In genomic region chr9:113633782-113634596, GRCh38 we compare ENCODE assay signal across 1 cellular context.
TF ChIP-seq lines count a peak whose summit lies in the region.

No MANE protein-coding gene starts in this region.

TF ChIP-seq in HepG2, 621 proteins besides CTCF, POLR2A, EP300 and RAD21 (continued from another document and continues in another):
- TF ChIP-seq KDM3A (CRISPR knock-in tag; IDR thresholded peaks at IDR 0.05; ENCODE audit: low read depth) (no peak), CHD2 (IDR thresholded peaks at IDR 0.05; ENCODE audit: low read depth, low read length) (no peak), HDAC1 (CRISPR knock-in tag; IDR thresholded peaks at IDR 0.05) (peak; percentile 36), FOXA1 (IDR thresholded peaks at IDR 0.05) (no peak), FOXA1 (CRISPR knock-in tag; IDR thresholded peaks at IDR 0.05) (peak; percentile 34; the same call in 1 of the 2 replicates), TSC22D2 (CRISPR knock-in tag; IDR thresholded peaks at IDR 0.05; ENCODE audit: borderline replicate concordance) (no peak), NR2F6 (IDR thresholded peaks at IDR 0.05) (0 out of 2 replicates have a peak, but pooled peaks have one; percentile 17), NR2F6 (CRISPR knock-in tag; IDR thresholded peaks at IDR 0.05) (0 out of 2 replicates have a peak, but pooled peaks have one; percentile 11), ZNF512B (CRISPR knock-in tag; IDR thresholded peaks at IDR 0.05; ENCODE audit: borderline replicate concordance) (peak; percentile 80; the same call in 1 of the 2 replicates), ZNF839 (CRISPR knock-in tag; IDR thresholded peaks at IDR 0.05; ENCODE audit: borderline replicate concordance) (0 out of 2 replicates have a peak, but pooled peaks have one; percentile 44), SMAD9 (CRISPR knock-in tag; IDR thresholded peaks at IDR 0.05) (no peak), IKZF1 (IDR thresholded peaks at IDR 0.05) (no peak), KLF6 (CRISPR knock-in tag; IDR thresholded peaks at IDR 0.05) (no peak), MEF2D (CRISPR knock-in tag; IDR thresholded peaks at IDR 0.05) (0 out of 2 replicates have a peak, but pooled peaks have one; percentile 50), SALL2 (CRISPR knock-in tag; IDR thresholded peaks at IDR 0.05) (peak; percentile 54; the same call in 1 of the 2 replicates), GLMP (CRISPR knock-in tag; IDR thresholded peaks at IDR 0.05; ENCODE audit: borderline replicate concordance) (no peak), SNAPC2 (CRISPR knock-in tag; IDR thresholded peaks at IDR 0.05) (no peak), ZBTB20 (CRISPR knock-in tag; IDR thresholded peaks at IDR 0.05; ENCODE audit: borderline replicate concordance, low read depth) (peak; percentile 28; the same call in 1 of the 2 replicates), ZNF572 (CRISPR knock-in tag; IDR thresholded peaks at IDR 0.05) (no peak), ZNF251 (CRISPR knock-in tag; IDR thresholded peaks at IDR 0.05) (no peak), ZBTB8A (CRISPR knock-in tag; IDR thresholded peaks at IDR 0.05; ENCODE audit: borderline replicate concordance, low read depth) (no peak), ZNF501 (CRISPR knock-in tag; IDR thresholded peaks at IDR 0.05) (0 out of 2 replicates have a peak, but pooled peaks have one; percentile 57), ZKSCAN5 (CRISPR knock-in tag; IDR thresholded peaks at IDR 0.05) (no peak), MAFK (conservative IDR thresholded peaks at IDR 0.05 in 1 of 2, IDR thresholded peaks at IDR 0.05 in 1 of 2; ENCODE audit: low read length in 2 of 2) (peak; percentile 72 to 85), GZF1 (CRISPR knock-in tag; IDR thresholded peaks at IDR 0.05) (peak; percentile 66; the same call in 1 of the 2 replicates), TBL1XR1 (IDR thresholded peaks at IDR 0.05; ENCODE audit: borderline replicate concordance, low read length, partially characterized antibody) (no peak), RBM22 (optimal IDR thresholded peaks at IDR 0.05; ENCODE audit: low read length) (no peak), HOXA5 (CRISPR knock-in tag; IDR thresholded peaks at IDR 0.05) (no peak), YEATS4 (CRISPR knock-in tag; IDR thresholded peaks at IDR 0.05; ENCODE audit: borderline replicate concordance) (peak; percentile 38; the same call in 1 of the 2 replicates), ZNF724P (CRISPR knock-in tag; IDR thresholded peaks at IDR 0.05; ENCODE audit: borderline replicate concordance) (no peak), HOXA9 (CRISPR knock-in tag; IDR thresholded peaks at IDR 0.05; ENCODE audit: borderline replicate concordance) (no peak), ZSCAN22 (CRISPR knock-in tag; IDR thresholded peaks at IDR 0.05) (no peak), BRD4 (CRISPR knock-in tag; IDR thresholded peaks at IDR 0.05) (peak; percentile 54; the same call in 1 of the 2 replicates), ZFAT (CRISPR knock-in tag; conservative IDR thresholded peaks at IDR 0.05) (no peak), ZNF619 (CRISPR knock-in tag; IDR thresholded peaks at IDR 0.05) (peak; percentile 73; the same call in 1 of the 2 replicates), ZNF280D (CRISPR knock-in tag; IDR thresholded peaks at IDR 0.05) (peak; percentile 59; the same call in 1 of the 2 replicates), ELF4 (CRISPR knock-in tag; IDR thresholded peaks at IDR 0.05; ENCODE audit: borderline replicate concordance) (no peak), DNMT3B (CRISPR knock-in tag; conservative IDR thresholded peaks at IDR 0.05) (no peak), ZNF770 (CRISPR knock-in tag; IDR thresholded peaks at IDR 0.05) (no peak), RBM39 (IDR thresholded peaks at IDR 0.05; ENCODE audit: low read depth, low read length, poor library complexity, severe bottlenecking) (no peak), TFDP1 (CRISPR knock-in tag; IDR thresholded peaks at IDR 0.05; ENCODE audit: borderline replicate concordance) (peak; percentile 61; the same call in 1 of the 2 replicates), PRPF4 (IDR thresholded peaks at IDR 0.05; ENCODE audit: low read depth, low read length, poor library complexity, severe bottlenecking) (no peak)
- TF ChIP-seq, protein P1, sequence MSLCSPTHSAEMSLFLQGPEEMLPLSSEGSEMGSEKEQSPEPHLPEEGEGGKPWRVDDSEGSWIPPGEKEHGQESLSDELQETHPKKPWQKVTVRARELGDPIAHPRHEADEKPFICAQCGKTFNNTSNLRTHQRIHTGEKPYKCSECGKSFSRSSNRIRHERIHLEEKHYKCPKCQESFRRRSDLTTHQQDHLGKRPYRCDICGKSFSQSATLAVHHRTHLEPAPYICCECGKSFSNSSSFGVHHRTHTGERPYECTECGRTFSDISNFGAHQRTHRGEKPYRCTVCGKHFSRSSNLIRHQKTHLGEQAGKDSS (CRISPR knock-in tag; IDR thresholded peaks at IDR 0.05; ENCODE audit: borderline replicate concordance, low read depth), result no peak
- TF ChIP-seq, protein P2, sequence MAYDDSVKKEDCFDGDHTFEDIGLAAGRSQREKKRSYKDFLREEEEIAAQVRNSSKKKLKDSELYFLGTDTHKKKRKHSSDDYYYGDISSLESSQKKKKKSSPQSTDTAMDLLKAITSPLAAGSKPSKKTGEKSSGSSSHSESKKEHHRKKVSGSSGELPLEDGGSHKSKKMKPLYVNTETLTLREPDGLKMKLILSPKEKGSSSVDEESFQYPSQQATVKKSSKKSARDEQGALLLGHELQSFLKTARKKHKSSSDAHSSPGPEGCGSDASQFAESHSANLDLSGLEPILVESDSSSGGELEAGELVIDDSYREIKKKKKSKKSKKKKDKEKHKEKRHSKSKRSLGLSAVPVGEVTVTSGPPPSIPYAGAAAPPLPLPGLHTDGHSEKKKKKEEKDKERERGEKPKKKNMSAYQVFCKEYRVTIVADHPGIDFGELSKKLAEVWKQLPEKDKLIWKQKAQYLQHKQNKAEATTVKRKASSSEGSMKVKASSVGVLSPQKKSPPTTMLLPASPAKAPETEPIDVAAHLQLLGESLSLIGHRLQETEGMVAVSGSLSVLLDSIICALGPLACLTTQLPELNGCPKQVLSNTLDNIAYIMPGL (CRISPR knock-in tag; IDR thresholded peaks at IDR 0.05; ENCODE audit: borderline replicate concordance in 1 of 2, low read depth in 1 of 2), result no peak
- TF ChIP-seq, protein P3, sequence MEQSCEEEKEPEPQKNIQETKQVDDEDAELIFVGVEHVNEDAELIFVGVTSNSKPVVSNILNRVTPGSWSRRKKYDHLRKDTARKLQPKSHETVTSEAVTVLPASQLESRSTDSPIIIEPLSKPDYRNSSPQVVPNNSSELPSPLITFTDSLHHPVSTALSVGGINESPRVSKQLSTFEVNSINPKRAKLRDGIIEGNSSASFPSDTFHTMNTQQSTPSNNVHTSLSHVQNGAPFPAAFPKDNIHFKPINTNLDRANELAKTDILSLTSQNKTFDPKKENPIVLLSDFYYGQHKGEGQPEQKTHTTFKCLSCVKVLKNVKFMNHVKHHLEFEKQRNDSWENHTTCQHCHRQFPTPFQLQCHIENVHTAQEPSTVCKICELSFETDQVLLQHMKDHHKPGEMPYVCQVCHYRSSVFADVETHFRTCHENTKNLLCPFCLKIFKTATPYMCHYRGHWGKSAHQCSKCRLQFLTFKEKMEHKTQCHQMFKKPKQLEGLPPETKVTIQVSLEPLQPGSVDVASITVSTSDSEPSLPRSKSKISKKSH (CRISPR knock-in tag; IDR thresholded peaks at IDR 0.05; ENCODE audit: borderline replicate concordance), result no peak; the same call in 1 of the 2 replicates
- TF ChIP-seq, protein P4, sequence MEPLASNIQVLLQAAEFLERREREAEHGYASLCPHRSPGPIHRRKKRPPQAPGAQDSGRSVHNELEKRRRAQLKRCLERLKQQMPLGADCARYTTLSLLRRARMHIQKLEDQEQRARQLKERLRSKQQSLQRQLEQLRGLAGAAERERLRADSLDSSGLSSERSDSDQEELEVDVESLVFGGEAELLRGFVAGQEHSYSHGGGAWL (CRISPR knock-in tag; IDR thresholded peaks at IDR 0.05), result no peak
- TF ChIP-seq, protein P5, sequence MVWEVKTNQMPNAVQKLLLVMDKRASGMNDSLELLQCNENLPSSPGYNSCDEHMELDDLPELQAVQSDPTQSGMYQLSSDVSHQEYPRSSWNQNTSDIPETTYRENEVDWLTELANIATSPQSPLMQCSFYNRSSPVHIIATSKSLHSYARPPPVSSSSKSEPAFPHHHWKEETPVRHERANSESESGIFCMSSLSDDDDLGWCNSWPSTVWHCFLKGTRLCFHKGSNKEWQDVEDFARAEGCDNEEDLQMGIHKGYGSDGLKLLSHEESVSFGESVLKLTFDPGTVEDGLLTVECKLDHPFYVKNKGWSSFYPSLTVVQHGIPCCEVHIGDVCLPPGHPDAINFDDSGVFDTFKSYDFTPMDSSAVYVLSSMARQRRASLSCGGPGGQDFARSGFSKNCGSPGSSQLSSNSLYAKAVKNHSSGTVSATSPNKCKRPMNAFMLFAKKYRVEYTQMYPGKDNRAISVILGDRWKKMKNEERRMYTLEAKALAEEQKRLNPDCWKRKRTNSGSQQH (CRISPR knock-in tag; IDR thresholded peaks at IDR 0.05; ENCODE audit: low read depth), result no peak
